Comparison of ENCODE assay signal across 38 cellular contexts in the genomic region with DNA sequence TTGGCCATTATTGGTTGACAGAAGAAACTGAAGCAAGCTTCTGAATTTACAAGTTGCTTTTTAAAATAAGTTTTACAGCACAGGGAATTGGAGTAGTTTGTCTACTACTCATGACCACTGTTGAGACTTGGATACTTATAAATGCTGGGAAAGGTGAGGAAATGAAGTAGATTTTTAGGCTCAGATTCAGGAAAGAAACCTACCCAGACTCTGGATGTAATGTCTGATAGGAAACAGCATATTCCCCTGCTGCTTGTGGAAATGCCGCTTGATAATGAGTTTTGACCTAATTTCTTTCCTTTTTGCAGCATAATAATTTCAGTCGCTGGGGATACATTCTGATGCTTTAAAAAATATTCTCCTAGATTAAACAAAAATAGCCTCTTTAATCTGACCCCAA. TPM values are rescaled to one million over a fixed set of nuclear protein-coding genes. Genes with fewer than 3 reads are reported as not detected.
DNase-seq lines count a peak whose midpoint lies in the region; ATAC-seq, FAIRE-seq and TF ChIP-seq lines count a peak whose summit lies in the region.
"Had no signal": no experiment of that assay in that cellular context is flagged by ENCODE, and none has a peak within 500 bp of the region (broad histone marks: within the 10 kb centered on the region; RNA-seq: fewer than 3 reads in every experiment).

No MANE protein-coding gene starts in this region.

- no peaks in the 10 kb centered on the region for H3K27me3 Mint-ChIP-seq in CD4-positive, alpha-beta T cell
- H3K27me3 Mint-ChIP-seq: B cell; CD4-positive, CD25-positive, alpha-beta regulatory T cell; CD8-positive, alpha-beta memory T cell had no signal

- DNase-seq in G401 (ENCODE audit: low spot score) = peak; percentile 62
- no peak for DNase-seq in GM19239 (ENCODE audit: insufficient read length, low spot score)
- DNase-seq in cerebellar cortex (ENCODE audit: low spot score) = peak; percentile 55
- peak; percentile 12 for DNase-seq in cerebellum (ENCODE audit: low spot score)
- no peak for DNase-seq in ecto neural progenitor cell (ENCODE audit: low spot score)
- DNase-seq in HAP-1 (ENCODE audit: low spot score in 2 of 2) = no peak
- DNase-seq in germinal center (ENCODE audit: low spot score) = no peak
- no peak for DNase-seq in CD4-positive, alpha-beta T cell
- DNase-seq: 8988T; ACHN; AML-193; BE2C; Caco-2; Calu3; CD4-positive, alpha-beta memory T cell; CD4-positive, CD25-positive, alpha-beta regulatory T cell; CD8-positive, alpha-beta memory T cell; CD8-positive, alpha-beta T cell; COR-L47; DMS 273 treated with DMSO at 0.1 percent for 48 hours; DMS153; DMS53; DMS79; DMS79 treated with DMSO at 0.1 percent for 48 hours; DND-41; EL had no signal

- no peaks in the 10 kb centered on the region for H3K9me3 ChIP-seq in HAP-1
- no peaks in the 10 kb centered on the region for H3K9me3 ChIP-seq in CD4-positive, alpha-beta T cell (ENCODE audit: control insufficient read depth, low read length)
- H3K9me3 ChIP-seq: A549, BE2C, BLaER1, Caco-2 had no signal

- no peaks in the 10 kb centered on the region for H3K4me1 ChIP-seq in HAP-1
- H3K4me1 ChIP-seq: A549, BE2C, Caco-2 had no signal

- no peaks in the 10 kb centered on the region for H3K27me3 ChIP-seq in HAP-1 (ENCODE audit: low read depth)
- H3K27me3 ChIP-seq in CD4-positive, alpha-beta T cell (ENCODE audit: control insufficient read depth, insufficient read depth, low read length) = no peaks in the 10 kb centered on the region
- H3K27me3 ChIP-seq: BE2C; BLaER1; BLaER1 treated with 17β-estradiol and CSF1 and Interleukin-3, amounts not matched to agents 10 nM and 100 nM had no signal

- CTCF ChIA-PET in CD4-positive, alpha-beta T cell (lab: Charles Lee) = no interaction called here

- H3K36me3 ChIP-seq in HAP-1 (replicated peaks) = no peaks in the 10 kb centered on the region
- H3K36me3 ChIP-seq: BE2C; BLaER1; BLaER1 treated with 17β-estradiol and CSF1 and Interleukin-3, amounts not matched to agents 10 nM and 100 nM had no signal

- H3K4me3 ChIP-seq in HAP-1 = no peak overlapping the region
- H3K4me3 ChIP-seq: A549; BLaER1; BLaER1 treated with 17β-estradiol and CSF1 and Interleukin-3, amounts not matched to agents 10 nM and 100 nM had no signal

- ATAC-seq in CD4-positive, alpha-beta T cell (ENCODE audit: poor library complexity) = no peak
- ATAC-seq: A549; CD8-positive, alpha-beta T cell had no signal

- peak; percentile 64 for FAIRE-seq in GM19239 (lab: Jason Lieb, UNC)
- FAIRE-seq: A204.1, A549, D721Med had no signal

- intact Hi-C loops in CD4-positive, alpha-beta T cell (cut with DNase I, micrococcal nuclease) = no loop called here

- no peaks in the 10 kb centered on the region for H3K4me1 Mint-ChIP-seq in CD4-positive, alpha-beta T cell (ENCODE audit: low read depth)
- H3K4me1 Mint-ChIP-seq: CD4-positive, alpha-beta memory T cell; CD4-positive, CD25-positive, alpha-beta regulatory T cell; CD8-positive, alpha-beta memory T cell had no signal

- no peak overlapping the region for H3K27ac ChIP-seq in CD4-positive, alpha-beta T cell (ENCODE audit: low read depth, low read length)
- H3K27ac ChIP-seq: 22Rv1; A549; BLaER1; BLaER1 treated with 17β-estradiol and CSF1 and Interleukin-3, amounts not matched to agents 10 nM and 100 nM; C4-2B had no signal

- H3K9me3 Mint-ChIP-seq in CD4-positive, alpha-beta T cell = no peaks in the 10 kb centered on the region
- H3K9me3 Mint-ChIP-seq: CD4-positive, alpha-beta memory T cell; CD4-positive, CD25-positive, alpha-beta regulatory T cell; CD8-positive, alpha-beta T cell had no signal

- no peak overlapping the region for H3K27ac Mint-ChIP-seq in CD4-positive, alpha-beta T cell
- H3K27ac Mint-ChIP-seq: B cell; CD14-positive monocyte; CD4-positive, alpha-beta memory T cell; CD4-positive, CD25-positive, alpha-beta regulatory T cell; CD8-positive, alpha-beta memory T cell; CD8-positive, alpha-beta T cell had no signal

- POLR2A ChIA-PET in CD4-positive, alpha-beta T cell (lab: Charles Lee) = no interaction called here

- no peak for TF ChIP-seq CTCF in CD4-positive, alpha-beta T cell (IDR thresholded peaks at IDR 0.05)

- no peaks in the 10 kb centered on the region for H3K36me3 Mint-ChIP-seq in CD4-positive, alpha-beta T cell (ENCODE audit: low read depth)
- H3K36me3 Mint-ChIP-seq: CD14-positive monocyte; CD4-positive, alpha-beta memory T cell; CD4-positive, CD25-positive, alpha-beta regulatory T cell; CD8-positive, alpha-beta memory T cell; CD8-positive, alpha-beta T cell had no signal

- in situ Hi-C loops in G401 (cut with HindIII; ENCODE audit: low sequenced_read_pairs) (no loop called here), HAP-1 (cut with MboI; ENCODE audit: low sequenced_read_pairs) (no loop called here)

- no peak overlapping the region for H3K4me3 Mint-ChIP-seq in CD4-positive, alpha-beta T cell
- H3K4me3 Mint-ChIP-seq: B cell; CD14-positive monocyte; CD4-positive, alpha-beta memory T cell; CD4-positive, CD25-positive, alpha-beta regulatory T cell; CD8-positive, alpha-beta memory T cell; CD8-positive, alpha-beta T cell had no signal

RNA-seq across cellular contexts. Expression of a gene that starts 53.6 kb away (rescaled TPM):
- total RNA-seq in G401 (2014; rRNA removed; shearing (Covaris generic)) = not detected in 2 replicates
- total RNA-seq in cerebellum = not detected
- not detected for total RNA-seq in CD4-positive, alpha-beta T cell
- total RNA-seq: A172; A673; B cell; Caco-2; Calu3; CD4-positive, alpha-beta memory T cell; CD4-positive, CD25-positive, alpha-beta regulatory T cell; CD8-positive, alpha-beta memory T cell; CD8-positive, alpha-beta T cell; Daoy had no signal

Comparison
In these comparisons a context has a peak if more than half of its experiments do, and no peak if none do; other contexts are left out.
1. DNase-seq: peak in G401 (single experiment), cerebellar cortex (single experiment) and cerebellum (single experiment); none in GM19239 (single experiment), ecto neural progenitor cell (single experiment), HAP-1 (0 of 2), germinal center (single experiment) and CD4-positive, alpha-beta T cell (0 of 10).